8 cellular contexts compared by ENCODE assay signal in the genomic region with DNA sequence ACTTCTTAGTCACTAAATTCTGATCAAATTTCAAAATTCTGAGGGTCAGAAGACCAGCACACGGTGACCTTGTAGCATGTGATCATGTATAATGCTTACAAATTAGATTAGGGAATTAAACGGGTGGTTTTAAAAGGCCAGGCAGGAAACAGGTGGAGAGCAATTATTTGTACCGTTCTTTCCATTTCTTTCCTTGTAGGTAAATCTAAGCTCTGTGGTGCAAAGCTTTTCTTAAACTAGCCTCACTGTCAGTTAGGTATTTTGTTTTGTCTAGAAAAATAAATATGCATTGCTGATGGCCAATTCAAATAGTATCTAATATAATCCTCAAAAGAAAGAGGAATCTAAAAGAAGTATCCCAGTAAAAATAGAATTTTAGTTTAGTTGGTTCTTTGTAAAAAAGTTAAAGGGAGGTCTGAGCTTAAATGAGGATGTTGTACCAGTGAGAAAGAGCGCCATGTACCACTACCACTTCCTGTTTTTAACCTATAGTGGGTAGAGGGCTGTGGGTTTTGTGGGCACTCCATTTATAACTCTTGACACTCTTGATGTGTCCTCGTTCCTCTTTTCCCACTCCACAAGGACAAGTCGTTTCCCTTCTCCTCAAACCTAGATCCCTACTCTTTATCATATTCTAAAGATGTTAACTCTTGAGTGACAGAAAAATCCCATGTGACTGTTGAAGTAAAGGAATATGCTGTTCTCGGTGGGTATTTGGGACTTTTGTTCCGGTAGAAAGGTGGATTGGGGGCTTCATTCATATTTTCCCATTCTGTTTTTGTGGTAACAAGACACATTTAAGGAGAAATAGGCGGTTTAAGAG. TPM values are rescaled to one million over a fixed set of nuclear protein-coding genes. Genes with fewer than 3 reads are reported as not detected.
DNase-seq lines count a peak whose midpoint lies in the region; ATAC-seq and TF ChIP-seq lines count a peak whose summit lies in the region.

No MANE protein-coding gene starts in this region.

- peak; percentile 62 for DNase-seq in Ammon's horn (ENCODE audit: low spot score)
- DNase-seq in esophagus squamous epithelium (lab: John Stamatoyannopoulos, UW): no peak
- no peak for DNase-seq in GM23248
- no peak for DNase-seq in coronary artery (ENCODE audit: low spot score)
- DNase-seq in AG08396 (ENCODE audit: low spot score): no peak

- in situ Hi-C loops in GM23248 (cut with MboI): no loop called here

- no peak for TF ChIP-seq POLR2A in esophagus squamous epithelium (IDR thresholded peaks at IDR 0.05)

- H3K4me3 ChIP-seq in SU-DHL-6 (ENCODE audit: insufficient read depth, low read length, poor library complexity, severe bottlenecking): peak overlapping the region; percentile 33
- H3K4me3 ChIP-seq in esophagus squamous epithelium: no peak overlapping the region
- no peak overlapping the region for H3K4me3 ChIP-seq in GM23248
- H3K4me3 ChIP-seq in coronary artery: no peak overlapping the region

- intact Hi-C loops in esophagus squamous epithelium (cut with DNase I): no loop called here

- ATAC-seq in GM19023 (IDR thresholded peaks at IDR 0.05; ENCODE audit: unreplicated experiment): peak; percentile 51
- ATAC-seq in HG03097 (IDR thresholded peaks at IDR 0.05; ENCODE audit: low FRiP score, unreplicated experiment): peak; percentile 57

- no peak overlapping the region for H2AFZ ChIP-seq in SU-DHL-6 (ENCODE audit: low read depth, low read length, severe bottlenecking)
- H2AFZ ChIP-seq in GM23248: no peak overlapping the region

- WGBS in esophagus squamous epithelium, 2 donors: 62 to 71% methylated on average over 9 of the region's 9 CpGs
- WGBS in GM23248 (ENCODE audit: low coverage in 1 of 2, low lambda C conversion rate in 2 of 2, missing lambda C conversion rate in 2 of 2), 2 experiments: 87 to 88% methylated on average over 9 of the region's 9 CpGs

- no peaks in the 10 kb centered on the region; the same call in 1 of the 2 replicates for H4K20me1 ChIP-seq in SU-DHL-6 (ENCODE audit: low read depth, low read length)
- H4K20me1 ChIP-seq in GM23248 (ENCODE audit: insufficient read depth): no peaks in the 10 kb centered on the region

- H3K27me3 ChIP-seq in SU-DHL-6 (ENCODE audit: low read length) (no peaks in the 10 kb centered on the region), esophagus squamous epithelium (no peaks in the 10 kb centered on the region), GM23248 (replicated peaks; ENCODE audit: insufficient read depth) (no peaks in the 10 kb centered on the region)

- H3K4me2 ChIP-seq in SU-DHL-6 (ENCODE audit: low read depth, low read length, poor library complexity, severe bottlenecking) (peak overlapping the region; percentile 83), GM23248 (ENCODE audit: unreplicated experiment) (no peak overlapping the region)

- H3K27ac ChIP-seq in SU-DHL-6 (ENCODE audit: low read depth, low read length) (peak overlapping the region; percentile 83), esophagus squamous epithelium (peak overlapping the region in 3 of 4 donors; percentile 18 to 51 (median 35)), GM23248 (no peak overlapping the region), coronary artery (no peak overlapping the region)

- H3F3A ChIP-seq in SU-DHL-6 (ENCODE audit: insufficient read depth) (peaks cover 54% of the 10 kb centered on the region), GM23248 (ENCODE audit: insufficient read depth) (peaks cover 40% of the 10 kb centered on the region)

- H3K9ac ChIP-seq in SU-DHL-6 (ENCODE audit: low read length): 0 out of 2 replicates have a peak overlapping the region, but pooled peaks have one; percentile 3
- no peak overlapping the region for H3K9ac ChIP-seq in GM23248

- H3K4me1 ChIP-seq in esophagus squamous epithelium (peaks cover 6 to 74% (median 23%) of the 10 kb centered on the region in 3 donors), GM23248 (ENCODE audit: insufficient read depth) (peaks cover 32% of the 10 kb centered on the region)

- H3K9me2 ChIP-seq in SU-DHL-6 (replicated peaks; ENCODE audit: insufficient read depth, low read length) (no peaks in the 10 kb centered on the region), GM23248 (ENCODE audit: insufficient read depth) (no peaks in the 10 kb centered on the region)

- H3K36me3 ChIP-seq in SU-DHL-6 (ENCODE audit: low read length): peaks cover 15% of the 10 kb centered on the region
- H3K36me3 ChIP-seq in esophagus squamous epithelium: peaks cover 0 to 19% (median 0%) of the 10 kb centered on the region in 3 donors
- peaks cover 12% of the 10 kb centered on the region; the same call in 1 of the 2 replicates for H3K36me3 ChIP-seq in GM23248 (ENCODE audit: low read depth)

- no peaks in the 10 kb centered on the region for H3K9me3 ChIP-seq in SU-DHL-6 (ENCODE audit: insufficient read depth, low read length)
- no peaks in the 10 kb centered on the region for H3K9me3 ChIP-seq in esophagus squamous epithelium
- H3K9me3 ChIP-seq in GM23248 (ENCODE audit: low read depth): no peaks in the 10 kb centered on the region

- H3K79me2 ChIP-seq in SU-DHL-6 (ENCODE audit: insufficient read depth, low read length) (peaks cover 30% of the 10 kb centered on the region), GM23248 (ENCODE audit: insufficient read depth) (peaks cover 20% of the 10 kb centered on the region)

- TF ChIP-seq CTCF in SU-DHL-6 (IDR thresholded peaks at IDR 0.05; ENCODE audit: insufficient read depth, low read length, poor library complexity, severe bottlenecking) (no peak), esophagus squamous epithelium (IDR thresholded peaks at IDR 0.05) (no peak), coronary artery (IDR thresholded peaks at IDR 0.05) (no peak)

RNA-seq across cellular contexts. Expression of gene SLC38A1, which starts 50.9 kb away (rescaled TPM):
- 10 to 100 TPM; 23.3 to 88.7 (median 73.3) TPM for total RNA-seq in esophagus squamous epithelium
- total RNA-seq in GM23248 (2014; rRNA removed; shearing (Covaris generic)): 79.9 and 81.7 TPM in 2 replicates
- 88.7 and 92.0 TPM in 2 replicates for polyA plus RNA-seq in GM23248 (2016; fragmentation: Nextera tagmentation; extraction: Ambion mirVana)

Comparison
In these comparisons a context has a peak if more than half of its experiments do, and no peak if none do; other contexts are left out.
1. H3K27ac ChIP-seq: peak in SU-DHL-6 (single experiment) and esophagus squamous epithelium (3 of 4); none in GM23248 (single experiment) and coronary artery (0 of 2).